10 cellular contexts compared by ENCODE assay signal in genomic region chr1:19081218-19081893, GRCh38.
DNase-seq lines count a peak whose midpoint lies in the region; ATAC-seq and TF ChIP-seq lines count a peak whose summit lies in the region.
"Had no signal": no experiment of that assay in that cellular context is flagged by ENCODE, and none has a peak within 500 bp of the region (broad histone marks: within the 10 kb centered on the region; RNA-seq: fewer than 3 reads in every experiment).

No MANE protein-coding gene starts in this region.

- peaks cover 22% of the 10 kb centered on the region for H3K4me1 ChIP-seq in PC-3 (ENCODE audit: insufficient read depth, low read length)
- H3K4me1 ChIP-seq in esophagus squamous epithelium = peaks cover 17 to 80% (median 25%) of the 10 kb centered on the region in 3 donors
- H3K4me1 ChIP-seq in osteoblast (ENCODE audit: insufficient read depth, low read length) = peaks cover 2% of the 10 kb centered on the region

- intact Hi-C loops in PC-3 (cut with micrococcal nuclease) = no loop called here
- intact Hi-C loops in esophagus squamous epithelium (cut with DNase I) = no loop called here
- intact Hi-C loops in activated T-helper 2 cell treated with anti-CD3 and anti-CD28 coated beads, Interferon-gamma antibody, Interleukin-2, Interleukin-4, amounts not matched to agents 10 μg/mL and 5 μg/mL and 100 μg/mL, durations not matched to agents 14 hours and 24 hours and 36 hours (cut with micrococcal nuclease) = no loop called here

- DNase-seq in COLO829 (ENCODE audit: low spot score) (peak; percentile 29), PC-3 (peak; percentile 50), esophagus squamous epithelium (lab: John Stamatoyannopoulos, UW) (no peak), osteoblast (ENCODE audit: insufficient read length, low spot score, missing footprints) (peak; percentile 74), NCI-H748 (lab: John Stamatoyannopoulos, UW; ENCODE audit: unreplicated experiment) (no peak), NAMALWA (ENCODE audit: low spot score) (no peak)
- no peak for DNase-seq in activated effector memory CD4-positive, alpha-beta T cell treated with anti-CD3 and anti-CD28 coated beads, Interleukin-2, amount 50 U/mL, for 16 hours
- no peak for DNase-seq in activated T-helper 2 cell treated with anti-CD3 and anti-CD28 coated beads, Interferon-gamma antibody, Interleukin-2, Interleukin-4, amounts not matched to agents 10 μg/mL and 5 μg/mL and 100 μg/mL, durations not matched to agents 14 hours and 24 hours and 36 hours (ENCODE audit: low spot score)
- DNase-seq: activated CD8-positive, alpha-beta memory T cell treated with anti-CD3 and anti-CD28 coated beads for 24 hours; NCI-H2029 had no signal

- H3K9me2 ChIP-seq in PC-3 (replicated peaks; ENCODE audit: low read length) = no peaks in the 10 kb centered on the region

- H3K27me3 ChIP-seq in PC-3 (ENCODE audit: low read length) (no peaks in the 10 kb centered on the region), esophagus squamous epithelium (no peaks in the 10 kb centered on the region), osteoblast (ENCODE audit: insufficient read depth, low read length) (no peaks in the 10 kb centered on the region)

- no peak overlapping the region for H3K4me3 Mint-ChIP-seq in activated T-helper 2 cell treated with anti-CD3 and anti-CD28 coated beads, Interferon-gamma antibody, Interleukin-2, Interleukin-4, amounts not matched to agents 10 μg/mL and 5 μg/mL and 100 μg/mL, durations not matched to agents 14 hours and 24 hours and 36 hours (ENCODE audit: low read depth)

- peak; percentile 80 for ATAC-seq in PC-3

- peak overlapping the region; percentile 6; the same call in 1 of the 2 replicates for H3K9ac ChIP-seq in PC-3 (ENCODE audit: low read length)

- H3K36me3 ChIP-seq in PC-3 (ENCODE audit: low read depth, low read length) (peaks cover 72% of the 10 kb centered on the region), esophagus squamous epithelium (peaks cover 51 to 100% (median 54%) of the 10 kb centered on the region in 3 donors), osteoblast (ENCODE audit: insufficient read depth, low read length) (peaks cover 97% of the 10 kb centered on the region)

- H3K27ac Mint-ChIP-seq in activated T-helper 2 cell treated with anti-CD3 and anti-CD28 coated beads, Interferon-gamma antibody, Interleukin-2, Interleukin-4, amounts not matched to agents 10 μg/mL and 5 μg/mL and 100 μg/mL, durations not matched to agents 14 hours and 24 hours and 36 hours = no peak overlapping the region

- H3K4me3 ChIP-seq in PC-3 (ENCODE audit: low read length) (no peak overlapping the region), esophagus squamous epithelium (peak overlapping the region in 1 of 4 donors; percentile 26), osteoblast (ENCODE audit: insufficient read depth, low read length) (no peak overlapping the region)

- H2AFZ ChIP-seq in PC-3 (ENCODE audit: low read length) = no peak overlapping the region
- H2AFZ ChIP-seq in osteoblast (ENCODE audit: low read length) = no peak overlapping the region

- 58% methylated on average over 20 of the region's 21 CpGs for WGBS in esophagus squamous epithelium, 2 donors

- H3K9me3 ChIP-seq in PC-3 (ENCODE audit: low read length) (no peaks in the 10 kb centered on the region), esophagus squamous epithelium (no peaks in the 10 kb centered on the region), osteoblast (ENCODE audit: low read depth, low read length) (no peaks in the 10 kb centered on the region)

- BruUV-seq in PC-3 (replicated peaks; lab: Mats Ljungman, UMichigan) = TSS peak; percentile 33

- H3K27ac ChIP-seq in PC-3 (ENCODE audit: low read length) (peak overlapping the region; percentile 42), esophagus squamous epithelium (peak overlapping the region; percentile 36 to 67 (median 64)), osteoblast (ENCODE audit: low read depth, low read length) (no peak overlapping the region)

- CTCF ChIA-PET in PC-3 (lab: Charles Lee) = interaction anchor here (0.6 kb wide), 1 partner anchor 62 kb away, joined by 3 read pairs; no protein-coding TSS in a partner anchor

- no peak for TF ChIP-seq CTCF in PC-3 (conservative IDR thresholded peaks at IDR 0.05; ENCODE audit: low read depth, low read length)
- TF ChIP-seq CTCF in esophagus squamous epithelium (IDR thresholded peaks at IDR 0.05) = no peak
- TF ChIP-seq CTCF in osteoblast (IDR thresholded peaks at IDR 0.05; ENCODE audit: extremely low read depth, low read depth, low read length) = no peak

- H3K36me3 Mint-ChIP-seq in activated T-helper 2 cell treated with anti-CD3 and anti-CD28 coated beads, Interferon-gamma antibody, Interleukin-2, Interleukin-4, amounts not matched to agents 10 μg/mL and 5 μg/mL and 100 μg/mL, durations not matched to agents 14 hours and 24 hours and 36 hours (ENCODE audit: low read depth) = peaks cover 86% of the 10 kb centered on the region

- H3K4me2 ChIP-seq in PC-3 (ENCODE audit: low read length) = peak overlapping the region; percentile 42
- H3K4me2 ChIP-seq in osteoblast (ENCODE audit: insufficient read depth, low read length) = no peak overlapping the region

- TF ChIP-seq POLR2A in esophagus squamous epithelium (IDR thresholded peaks at IDR 0.05) = no peak

- H3F3A ChIP-seq in PC-3 (ENCODE audit: low read length, unreplicated experiment) = no peaks in the 10 kb centered on the region

- H3K4me1 Mint-ChIP-seq in activated T-helper 2 cell treated with anti-CD3 and anti-CD28 coated beads, Interferon-gamma antibody, Interleukin-2, Interleukin-4, amounts not matched to agents 10 μg/mL and 5 μg/mL and 100 μg/mL, durations not matched to agents 14 hours and 24 hours and 36 hours (ENCODE audit: low read depth) = peaks cover 3% of the 10 kb centered on the region

- H4K20me1 ChIP-seq in PC-3 (ENCODE audit: low read length) (no peaks in the 10 kb centered on the region), osteoblast (ENCODE audit: insufficient read depth, low read length) (no peaks in the 10 kb centered on the region)

- no peaks in the 10 kb centered on the region for H3K9me3 Mint-ChIP-seq in activated T-helper 2 cell treated with anti-CD3 and anti-CD28 coated beads, Interferon-gamma antibody, Interleukin-2, Interleukin-4, amounts not matched to agents 10 μg/mL and 5 μg/mL and 100 μg/mL, durations not matched to agents 14 hours and 24 hours and 36 hours

- POLR2A ChIA-PET in PC-3 (lab: Charles Lee; ENCODE audit: unreplicated experiment) = no interaction called here

- H3K79me2 ChIP-seq in PC-3 (ENCODE audit: low read length) (no peaks in the 10 kb centered on the region), osteoblast (ENCODE audit: insufficient read depth, low read length) (no peaks in the 10 kb centered on the region)

- H3K27me3 Mint-ChIP-seq in activated T-helper 2 cell treated with anti-CD3 and anti-CD28 coated beads, Interferon-gamma antibody, Interleukin-2, Interleukin-4, amounts not matched to agents 10 μg/mL and 5 μg/mL and 100 μg/mL, durations not matched to agents 14 hours and 24 hours and 36 hours (ENCODE audit: low read depth) = no peaks in the 10 kb centered on the region

Comparison
In these comparisons a context has a peak if more than half of its experiments do, and no peak if none do; other contexts are left out.
1. DNase-seq: peak in COLO829 (single experiment), PC-3 (single experiment) and osteoblast (single experiment); none in esophagus squamous epithelium (single experiment), activated effector memory CD4-positive, alpha-beta T cell treated with anti-CD3 and anti-CD28 coated beads, Interleukin-2, amount 50 U/mL, for 16 hours (single experiment), activated T-helper 2 cell treated with anti-CD3 and anti-CD28 coated beads, Interferon-gamma antibody, Interleukin-2, Interleukin-4, amounts not matched to agents 10 μg/mL and 5 μg/mL and 100 μg/mL, durations not matched to agents 14 hours and 24 hours and 36 hours (single experiment), NCI-H748 (single experiment) and NAMALWA (single experiment).